Comparison of ENCODE assay signal across 20 cellular contexts in the genomic region with DNA sequence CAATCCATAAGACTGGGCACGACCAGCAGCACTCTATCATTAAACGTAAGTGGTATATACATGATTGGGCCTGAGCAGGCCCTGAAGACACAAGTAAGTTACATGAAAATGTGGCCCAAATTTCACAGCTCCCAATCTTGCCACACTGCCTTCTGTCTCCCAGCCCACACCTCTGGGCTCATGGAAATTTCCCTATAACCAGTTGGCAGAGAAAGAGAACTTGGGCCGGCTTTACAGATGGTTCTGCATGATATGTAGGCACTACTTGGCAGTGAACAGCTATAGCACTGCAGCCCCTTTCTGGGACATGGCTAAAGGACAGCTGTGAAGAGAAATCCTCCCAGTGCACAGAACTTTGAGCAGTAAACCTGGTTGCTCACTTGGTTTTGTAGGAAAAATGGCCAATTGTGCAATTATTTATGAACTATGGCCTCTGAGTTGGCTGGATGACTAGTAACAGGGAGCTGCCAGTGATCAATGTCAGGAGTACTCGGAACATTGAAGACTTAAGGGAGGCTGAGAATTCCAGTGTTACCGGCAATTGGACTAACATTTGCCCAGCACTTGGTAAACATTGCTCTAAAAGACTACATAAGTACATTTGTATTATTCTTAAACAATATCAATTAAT.
DNase-seq lines count a peak whose midpoint lies in the region; ATAC-seq and TF ChIP-seq lines count a peak whose summit lies in the region.
"Had no signal": no experiment of that assay in that cellular context is flagged by ENCODE, and none has a peak within 500 bp of the region (broad histone marks: within the 10 kb centered on the region; RNA-seq: fewer than 3 reads in every experiment).

No MANE protein-coding gene starts in this region.

- no peak overlapping the region for H3K4me3 ChIP-seq in foreskin fibroblast (ENCODE audit: low read depth in 1 of 2, low read length in 2 of 2)
- H3K4me3 ChIP-seq: SJCRH30 had no signal

- intact Hi-C loops in CD14-positive monocyte (cut with micrococcal nuclease) = no loop called here

- CTCF ChIA-PET in HEK293T (lab: Yijun Ruan, JAX) = no interaction called here

- H3K4me1 Mint-ChIP-seq in activated T-cell treated with anti-CD3 and anti-CD28 coated beads, Interleukin-2, amount 50 U/mL, for 72 hours (ENCODE audit: low read depth) = no peaks in the 10 kb centered on the region
- no peaks in the 10 kb centered on the region for H3K4me1 Mint-ChIP-seq in CD14-positive monocyte

- TF ChIP-seq CTCF in foreskin fibroblast (IDR thresholded peaks at IDR 0.05; ENCODE audit: low read depth, low read length) (no peak), CD14-positive monocyte (IDR thresholded peaks at IDR 0.05) (no peak)

- DNase-seq in Ammon's horn (ENCODE audit: low spot score) (peak; percentile 29), NCI-H1694 (lab: John Stamatoyannopoulos, UW) (peak; percentile 75), foreskin fibroblast (peak; percentile 3 to 29), middle frontal gyrus (ENCODE audit: extremely low spot score, low spot score) (peak; percentile 36), HEK293T (ENCODE audit: extremely low spot score) (no peak), CD14-positive monocyte (ENCODE audit: low spot score) (no peak)
- DNase-seq in activated T-cell treated with anti-CD3 and anti-CD28 coated beads, Interleukin-2, amount 50 U/mL, for 72 hours = no peak
- DNase-seq: BE2C; Caco-2; CD4-positive, alpha-beta T cell; GF-D8; GOT3; NCI-H1436; NCI-H2081; NCI-H510A; PC-3; RPMI8226; SJCRH30 had no signal

- no peaks in the 10 kb centered on the region for H3K9me3 Mint-ChIP-seq in activated T-cell treated with anti-CD3 and anti-CD28 coated beads, Interleukin-2, amount 50 U/mL, for 72 hours
- H3K9me3 Mint-ChIP-seq in CD14-positive monocyte = peaks cover 0 to 3% (median 0%) of the 10 kb centered on the region in 7 donors
- H3K9me3 Mint-ChIP-seq: CD4-positive, alpha-beta T cell had no signal

- H3K4me3 Mint-ChIP-seq in activated T-cell treated with anti-CD3 and anti-CD28 coated beads, Interleukin-2, amount 50 U/mL, for 72 hours = no peak overlapping the region
- H3K4me3 Mint-ChIP-seq in CD14-positive monocyte = no peak overlapping the region
- H3K4me3 Mint-ChIP-seq: CD4-positive, alpha-beta T cell had no signal

- peaks cover 8% of the 10 kb centered on the region for H3K27me3 Mint-ChIP-seq in activated T-cell treated with anti-CD3 and anti-CD28 coated beads, Interleukin-2, amount 50 U/mL, for 72 hours (ENCODE audit: low read depth)
- no peaks in the 10 kb centered on the region for H3K27me3 Mint-ChIP-seq in CD14-positive monocyte (ENCODE audit: low read depth in 3 of 3)
- H3K27me3 Mint-ChIP-seq: CD4-positive, alpha-beta T cell had no signal

- H3K36me3 Mint-ChIP-seq in activated T-cell treated with anti-CD3 and anti-CD28 coated beads, Interleukin-2, amount 50 U/mL, for 72 hours (ENCODE audit: insufficient read depth in 2 of 2) = no peaks in the 10 kb centered on the region
- no peaks in the 10 kb centered on the region for H3K36me3 Mint-ChIP-seq in CD14-positive monocyte

- POLR2A ChIA-PET in HEK293T (lab: Yijun Ruan, JAX) = no interaction called here

- H3K27ac Mint-ChIP-seq in activated T-cell treated with anti-CD3 and anti-CD28 coated beads, Interleukin-2, amount 50 U/mL, for 72 hours = no peak overlapping the region
- no peak overlapping the region for H3K27ac Mint-ChIP-seq in CD14-positive monocyte
- H3K27ac Mint-ChIP-seq: CD4-positive, alpha-beta T cell had no signal

- no peak for ATAC-seq in activated T-cell treated with anti-CD3 and anti-CD28 coated beads, Interleukin-2, amount 50 U/mL, for 72 hours (replicated peaks in 1 of 2)
- ATAC-seq in HG03280 (IDR thresholded peaks at IDR 0.05; ENCODE audit: unreplicated experiment) = no peak
- ATAC-seq: HCT116, PC-3 had no signal

TF ChIP-seq in HEK293T, 16 proteins besides CTCF, POLR2A, EP300 and RAD21:
- TF ChIP-seq L3MBTL2 (conservative IDR thresholded peaks at IDR 0.05) (no peak), SUZ12 (IDR thresholded peaks at IDR 0.05) (no peak), HDGF (IDR thresholded peaks at IDR 0.05; ENCODE audit: borderline replicate concordance) (no peak), FOXM1 (IDR thresholded peaks at IDR 0.05; ENCODE audit: borderline replicate concordance) (no peak), ELF4 (IDR thresholded peaks at IDR 0.05) (no peak), CTBP1 (IDR thresholded peaks at IDR 0.05; ENCODE audit: borderline replicate concordance) (no peak)

Comparison
In these comparisons a context has a peak if more than half of its experiments do, and no peak if none do; other contexts are left out.
1. DNase-seq: peak in Ammon's horn (single experiment), NCI-H1694 (single experiment), foreskin fibroblast (2 of 2) and middle frontal gyrus (single experiment); none in activated T-cell treated with anti-CD3 and anti-CD28 coated beads, Interleukin-2, amount 50 U/mL, for 72 hours (0 of 2), HEK293T (single experiment) and CD14-positive monocyte (single experiment).